ENCODE assay signal across 16 cellular contexts in the genomic region with DNA sequence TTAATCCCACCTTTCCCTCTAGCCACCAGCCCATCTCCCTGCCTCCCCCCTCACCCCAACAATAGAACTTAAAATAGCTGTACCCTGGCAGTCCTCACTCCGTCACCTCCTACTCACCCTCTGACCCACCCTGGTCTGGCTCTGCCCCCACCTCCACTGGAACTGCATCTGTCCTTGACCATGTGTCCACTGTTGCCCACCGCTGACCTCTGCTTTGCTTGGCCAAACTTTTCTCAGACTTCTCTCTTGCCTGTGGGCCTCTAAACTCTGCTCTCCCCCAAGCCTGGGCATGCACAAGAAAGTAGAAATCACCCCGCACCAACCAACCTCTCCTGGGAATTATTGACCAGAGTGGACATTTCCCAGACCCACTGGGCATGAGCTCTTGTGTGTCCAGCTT.
A peak's percentile ranks its signal among the peaks of the same experiment; 100 is the strongest.
DNase-seq lines count a peak whose midpoint lies in the region; ATAC-seq, FAIRE-seq and TF ChIP-seq lines count a peak whose summit lies in the region.
"Had no signal": no experiment of that assay in that cellular context is flagged by ENCODE, and none has a peak within 500 bp of the region (broad histone marks: within the 10 kb centered on the region; RNA-seq: fewer than 3 reads in every experiment).

No MANE protein-coding gene starts in this region.

- H3K23me2 ChIP-seq in H1 (ENCODE audit: low read depth, low read length) = peaks cover 4% of the 10 kb centered on the region; the same call in 1 of the 2 replicates

- H3K4me1 Mint-ChIP-seq in nephron progenitor cell (peaks cover 27% of the 10 kb centered on the region), osteocyte (ENCODE audit: unreplicated experiment) (peaks cover 4% of the 10 kb centered on the region)
- H3K4me1 Mint-ChIP-seq: B cell had no signal

- no peaks in the 10 kb centered on the region for H3K36me3 ChIP-seq in H1 (ENCODE audit: control insufficient read depth in 2 of 4, insufficient read depth in 4 of 4, low read length in 3 of 4)

- no peak for ATAC-seq in activated CD4-positive, CD25-positive, alpha-beta regulatory T cell treated with anti-CD3 and anti-CD28 coated beads, Interleukin-2, amount 50 U/mL, for 24 hours
- ATAC-seq: GM23338 had no signal

- DNase-seq in RWPE1 (ENCODE audit: low spot score) (no peak), H1 (ENCODE audit: low read depth in 1 of 2, low spot score in 2 of 2) (no peak), nephron progenitor cell (no peak), osteocyte (ENCODE audit: extremely low spot score, unreplicated experiment) (peak; percentile 64), OCI-M1 (lab: John Stamatoyannopoulos, UW) (no peak), OCI-M2 (lab: John Stamatoyannopoulos, UW; ENCODE audit: unreplicated experiment) (no peak)
- no peak for DNase-seq in stimulated activated CD4-positive, alpha-beta T cell treated with anti-CD3 and anti-CD28 coated beads, Interleukin-4, amount 100 ng/mL, for 1 hour
- DNase-seq: Calu3; CD4-positive, alpha-beta T cell; DMS 273 treated with DMSO at 0.1 percent for 48 hours; HCEC 1CT; HFFc6 had no signal

- H3K79me1 ChIP-seq in H1 (ENCODE audit: low read depth, low read length) = no peaks in the 10 kb centered on the region

- no peaks in the 10 kb centered on the region for H3K9me3 ChIP-seq in H1 (ENCODE audit: insufficient read depth in 2 of 2, low read depth in 1 of 2, low read length in 1 of 2)

- H3K18ac ChIP-seq in H1 (ENCODE audit: extremely low read depth, low read length) = no peak overlapping the region

- H3K4me3 Mint-ChIP-seq in nephron progenitor cell (peak overlapping the region; percentile 21), osteocyte (ENCODE audit: unreplicated experiment) (no peak overlapping the region)
- H3K4me3 Mint-ChIP-seq: B cell; CD4-positive, alpha-beta T cell; GM23338; HFFc6 had no signal

- H3K27ac Mint-ChIP-seq in nephron progenitor cell (no peak overlapping the region), osteocyte (ENCODE audit: unreplicated experiment) (no peak overlapping the region)
- H3K27ac Mint-ChIP-seq: B cell; CD4-positive, alpha-beta T cell; HFFc6 had no signal

- H3K9me3 Mint-ChIP-seq in nephron progenitor cell (no peaks in the 10 kb centered on the region), osteocyte (ENCODE audit: unreplicated experiment) (no peaks in the 10 kb centered on the region)
- H3K9me3 Mint-ChIP-seq: CD4-positive, alpha-beta T cell; GM23338; HFFc6 had no signal

- H3K56ac ChIP-seq in H1 (replicated peaks; ENCODE audit: insufficient read length, low read depth, low read length) = no peak overlapping the region

- no peak overlapping the region for H2BK15ac ChIP-seq in H1 (ENCODE audit: low read length)

- CTCF ChIA-PET in RWPE1 (lab: Yijun Ruan, JAX) = no interaction called here
- CTCF ChIA-PET in H1 (lab: Charles Lee; ENCODE audit: partially characterized antibody) = interaction anchor here (1.8 kb wide), 1 partner anchor 446 kb away, joined by 5 read pairs; no protein-coding TSS in a partner anchor

- H2AFZ ChIP-seq in H1 (ENCODE audit: low read length) = no peak overlapping the region

- H3K36me3 Mint-ChIP-seq in nephron progenitor cell (ENCODE audit: low read depth) = no peaks in the 10 kb centered on the region
- H3K36me3 Mint-ChIP-seq in osteocyte (ENCODE audit: unreplicated experiment) = no peaks in the 10 kb centered on the region

- no peaks in the 10 kb centered on the region; a peak in 1 of 7 replicates for H3K27me3 ChIP-seq in H1 (replicated peaks in 1 of 4; ENCODE audit: control insufficient read depth in 3 of 4, extremely low read depth in 1 of 4, insufficient read depth in 3 of 4, low read length in 3 of 4)

- peak overlapping the region; percentile 1; the same call in 1 of the 2 replicates for H2BK5ac ChIP-seq in H1 (ENCODE audit: low read depth, low read length)

- POLR2A ChIA-PET in RWPE1 (lab: Yijun Ruan, JAX; ENCODE audit: low non-redundant PET) = no interaction called here
- POLR2A ChIA-PET in H1 (lab: Charles Lee; ENCODE audit: partially characterized antibody) = no interaction called here

- H3K4ac ChIP-seq in H1 (replicated peaks; ENCODE audit: insufficient read length, low read depth, low read length) = peak overlapping the region; percentile 59

- peak overlapping the region; percentile 91 for H3K27ac ChIP-seq in RWPE1
- no peak overlapping the region for H3K27ac ChIP-seq in H1 (ENCODE audit: low read depth, low read length)

- peak overlapping the region; percentile 87; the same call in 1 of the 2 replicates for H2BK20ac ChIP-seq in H1 (ENCODE audit: low read length)

- H2AK5ac ChIP-seq in H1 (ENCODE audit: low read depth, low read length) = no peak overlapping the region

- peaks cover 8 to 25% (median 17%) of the 10 kb centered on the region in 4 experiments for H3K4me1 ChIP-seq in H1 (replicated peaks in 1 of 4; ENCODE audit: control insufficient read depth in 3 of 4, insufficient read depth in 4 of 4, low read length in 3 of 4)

- TF ChIP-seq POLR2A in H1 (IDR thresholded peaks at IDR 0.05; ENCODE audit: control extremely low read depth in 1 of 2, low read depth in 2 of 2, low read length in 2 of 2) = no peak

- peak overlapping the region; percentile 91; the same call in 1 of the 2 replicates for H2BK12ac ChIP-seq in H1 (ENCODE audit: low read depth, low read length)

- no peak overlapping the region for H3K4me3 ChIP-seq in H1 (ENCODE audit: extremely low read depth in 1 of 4, insufficient read depth in 2 of 4, low read depth in 3 of 4, low read length in 4 of 4)
- H3K4me3 ChIP-seq: GM23338 had no signal

- H2BK120ac ChIP-seq in H1 (replicated peaks; ENCODE audit: low read depth, low read length) = peak overlapping the region; percentile 34

- H3K4me2 ChIP-seq in H1 (ENCODE audit: insufficient read depth in 1 of 2, low read depth in 2 of 2, low read length in 2 of 2) = no peak overlapping the region

- no peak for TF ChIP-seq CTCF in RWPE1 (conservative IDR thresholded peaks at IDR 0.05; ENCODE audit: low read depth)
- TF ChIP-seq CTCF in H1 (IDR thresholded peaks at IDR 0.05; ENCODE audit: control extremely low read depth in 1 of 3, insufficient read depth in 1 of 3, low read depth in 1 of 3, low read length in 3 of 3) = no peak
- no peak for TF ChIP-seq CTCF in nephron progenitor cell (IDR thresholded peaks at IDR 0.05)
- TF ChIP-seq CTCF in osteocyte (IDR thresholded peaks at IDR 0.05) = no peak

- H4K8ac ChIP-seq in H1 (ENCODE audit: extremely low read depth, insufficient read depth, low read length) = no peak overlapping the region

- H3K79me2 ChIP-seq in H1 (ENCODE audit: control insufficient read depth in 1 of 2, insufficient read depth in 2 of 2, low read length in 2 of 2) = no peaks in the 10 kb centered on the region

- H4K20me1 ChIP-seq in H1 (replicated peaks in 1 of 2; ENCODE audit: control insufficient read depth in 1 of 2, insufficient read depth in 2 of 2, low read length in 2 of 2) = no peaks in the 10 kb centered on the region

- peak overlapping the region; percentile 4 for H4K91ac ChIP-seq in H1 (replicated peaks; ENCODE audit: insufficient read length, low read length)

- no peak overlapping the region for H4K5ac ChIP-seq in H1 (ENCODE audit: insufficient read length, low read depth, low read length)

- FAIRE-seq in H1 (lab: Jason Lieb, UNC) = no peak
- FAIRE-seq: A204.1 had no signal

- H3K14ac ChIP-seq in H1 (ENCODE audit: insufficient read length) = no peak overlapping the region

- TF ChIP-seq EP300 in H1 (IDR thresholded peaks at IDR 0.05; ENCODE audit: borderline replicate concordance in 1 of 2, low read depth in 2 of 2, low read length in 2 of 2) = no peak

- no peak overlapping the region for H3K9ac ChIP-seq in H1 (replicated peaks in 1 of 4; ENCODE audit: extremely low read depth in 1 of 4, low read depth in 3 of 4, low read length in 3 of 4)

- no peak overlapping the region for H3K23ac ChIP-seq in H1 (ENCODE audit: insufficient read length)

- WGBS in H1 (ENCODE audit: extremely low coverage in 1 of 2, insufficient coverage in 1 of 2, insufficient read length in 1 of 2, insufficient replicate concordance in 2 of 2, low coverage in 1 of 2, low lambda C conversion rate in 2 of 2, missing lambda C conversion rate in 1 of 2), 2 experiments = 82% methylated on average over 3 of the region's 3 CpGs; no CpG with 5 or more reads in 1 of the 2 experiments

- no peak for TF ChIP-seq RAD21 in H1 (IDR thresholded peaks at IDR 0.05 in 1 of 2, conservative IDR thresholded peaks at IDR 0.05 in 1 of 2; ENCODE audit: low read depth in 2 of 2, low read length in 2 of 2)

- H3K27me3 Mint-ChIP-seq in nephron progenitor cell (ENCODE audit: low read depth, poor library complexity) = peaks cover 54% of the 10 kb centered on the region
- H3K27me3 Mint-ChIP-seq in osteocyte (ENCODE audit: unreplicated experiment) = peaks cover 46% of the 10 kb centered on the region

TF ChIP-seq in H1, 55 proteins besides CTCF, POLR2A, EP300 and RAD21:
- no peak for TF ChIP-seq CEBPB (IDR thresholded peaks at IDR 0.05; ENCODE audit: low read depth, low read length)
- no peak for TF ChIP-seq POLR2AphosphoS5 (IDR thresholded peaks at IDR 0.05; ENCODE audit: low read depth, low read length)
- TF ChIP-seq RXRA (IDR thresholded peaks at IDR 0.05; ENCODE audit: insufficient read depth, low read depth, low read length) = no peak
- no peak for TF ChIP-seq PHF8 (conservative IDR thresholded peaks at IDR 0.05; ENCODE audit: low read depth, low read length)
- no peak for TF ChIP-seq TEAD4 (IDR thresholded peaks at IDR 0.05; ENCODE audit: low read depth, low read length)
- TF ChIP-seq TAF7 (optimal IDR thresholded peaks at IDR 0.05; ENCODE audit: borderline replicate concordance, low read depth, low read length) = no peak
- no peak for TF ChIP-seq MAFK (IDR thresholded peaks at IDR 0.05; ENCODE audit: low read depth, low read length)
- TF ChIP-seq SIX5 (IDR thresholded peaks at IDR 0.05; ENCODE audit: low read depth, low read length) = no peak
- no peak for TF ChIP-seq SIN3A (conservative IDR thresholded peaks at IDR 0.05 in 1 of 2, IDR thresholded peaks at IDR 0.05 in 1 of 2; ENCODE audit: low read depth in 1 of 2, low read length in 2 of 2)
- TF ChIP-seq RFX5 (IDR thresholded peaks at IDR 0.05; ENCODE audit: borderline replicate concordance, low read depth, low read length) = no peak
- TF ChIP-seq BRCA1 (IDR thresholded peaks at IDR 0.05; ENCODE audit: low read depth, low read length) = no peak
- TF ChIP-seq TCF12 (IDR thresholded peaks at IDR 0.05; ENCODE audit: low read depth, low read length) = no peak
- TF ChIP-seq CHD1 (IDR thresholded peaks at IDR 0.05; ENCODE audit: low read depth, low read length) = no peak
